Comparison of ENCODE assay signal across 21 cellular contexts in genomic region chr5:97002983-97003382, GRCh38.
DNase-seq lines count a peak whose midpoint lies in the region; ATAC-seq and TF ChIP-seq lines count a peak whose summit lies in the region.
"Had no signal": no experiment of that assay in that cellular context is flagged by ENCODE, and none has a peak within 500 bp of the region (broad histone marks: within the 10 kb centered on the region; RNA-seq: fewer than 3 reads in every experiment).

No MANE protein-coding gene starts in this region.

- TF ChIP-seq CTCF in HFFc6 (IDR thresholded peaks at IDR 0.05) = no peak

- no peaks in the 10 kb centered on the region for H3K9me3 Mint-ChIP-seq in activated T-cell treated with anti-CD3 and anti-CD28 coated beads, Interleukin-2, amount 50 U/mL, for 4 hours
- no peaks in the 10 kb centered on the region for H3K9me3 Mint-ChIP-seq in HFFc6

- no peak overlapping the region for H3K27ac Mint-ChIP-seq in HFFc6

- H3K4me1 Mint-ChIP-seq in activated T-cell treated with anti-CD3 and anti-CD28 coated beads, Interleukin-2, amount 50 U/mL, for 4 hours (ENCODE audit: low read depth) = peaks cover 29% of the 10 kb centered on the region
- H3K4me1 Mint-ChIP-seq in HFFc6 (ENCODE audit: low read depth) = peaks cover 18% of the 10 kb centered on the region

- H3K27me3 Mint-ChIP-seq in activated T-cell treated with anti-CD3 and anti-CD28 coated beads, Interleukin-2, amount 50 U/mL, for 4 hours (ENCODE audit: low read depth) = no peaks in the 10 kb centered on the region
- H3K27me3 Mint-ChIP-seq in HFFc6 (ENCODE audit: insufficient read depth) = no peaks in the 10 kb centered on the region

- no peak for DNase-seq in activated T-cell treated with anti-CD3 and anti-CD28 coated beads, Interleukin-2, amount 50 U/mL, for 4 hours
- DNase-seq in activated T-cell treated with anti-CD3 and anti-CD28 coated beads, Interleukin-2, amount 50 U/mL, for 48 hours = no peak
- DNase-seq in HFFc6 = peak; percentile 2
- DNase-seq in iris pigment epithelial cell (ENCODE audit: low read depth) = peak; percentile 28
- no peak for DNase-seq in UCSD-AML1 (lab: John Stamatoyannopoulos, UW; ENCODE audit: unreplicated experiment)
- DNase-seq in ecto neural progenitor cell (ENCODE audit: low spot score) = no peak
- DNase-seq: Calu3, DMS79 treated with DMSO at 0.1 percent for 48 hours, Kasumi-1, MG63, NCI-H1105 treated with DMSO at 0.1 percent for 48 hours, NCI-H146, NCI-H1930, NCI-H446, NCI-H524 treated with DMSO at 0.1 percent for 48 hours, NCI-H774, PC-3 had no signal

- peaks cover 18% of the 10 kb centered on the region for H3K36me3 Mint-ChIP-seq in activated T-cell treated with anti-CD3 and anti-CD28 coated beads, Interleukin-2, amount 50 U/mL, for 4 hours (ENCODE audit: insufficient read depth)
- no peaks in the 10 kb centered on the region for H3K36me3 Mint-ChIP-seq in HFFc6 (ENCODE audit: low read depth)

- H3K4me3 Mint-ChIP-seq in activated T-cell treated with anti-CD3 and anti-CD28 coated beads, Interleukin-2, amount 50 U/mL, for 4 hours = no peak overlapping the region
- H3K4me3 Mint-ChIP-seq in HFFc6 = no peak overlapping the region

- peak; percentile 38 to 51 for ATAC-seq in activated T-cell treated with anti-CD3 and anti-CD28 coated beads, Interleukin-2, amount 50 U/mL, for 4 hours
- ATAC-seq in GM18498 (IDR thresholded peaks at IDR 0.05; ENCODE audit: unreplicated experiment) = no peak
- ATAC-seq: HCT116, HepG2, K562, PC-3 had no signal

Comparison
In these comparisons a context has a peak if more than half of its experiments do, and no peak if none do; other contexts are left out.
1. DNase-seq: peak in HFFc6 (single experiment) and iris pigment epithelial cell (single experiment); none in activated T-cell treated with anti-CD3 and anti-CD28 coated beads, Interleukin-2, amount 50 U/mL, for 4 hours (single experiment), activated T-cell treated with anti-CD3 and anti-CD28 coated beads, Interleukin-2, amount 50 U/mL, for 48 hours (0 of 2), UCSD-AML1 (single experiment) and ecto neural progenitor cell (single experiment).